Comparison of ENCODE assay signal across 1 cellular context in the genomic region with DNA sequence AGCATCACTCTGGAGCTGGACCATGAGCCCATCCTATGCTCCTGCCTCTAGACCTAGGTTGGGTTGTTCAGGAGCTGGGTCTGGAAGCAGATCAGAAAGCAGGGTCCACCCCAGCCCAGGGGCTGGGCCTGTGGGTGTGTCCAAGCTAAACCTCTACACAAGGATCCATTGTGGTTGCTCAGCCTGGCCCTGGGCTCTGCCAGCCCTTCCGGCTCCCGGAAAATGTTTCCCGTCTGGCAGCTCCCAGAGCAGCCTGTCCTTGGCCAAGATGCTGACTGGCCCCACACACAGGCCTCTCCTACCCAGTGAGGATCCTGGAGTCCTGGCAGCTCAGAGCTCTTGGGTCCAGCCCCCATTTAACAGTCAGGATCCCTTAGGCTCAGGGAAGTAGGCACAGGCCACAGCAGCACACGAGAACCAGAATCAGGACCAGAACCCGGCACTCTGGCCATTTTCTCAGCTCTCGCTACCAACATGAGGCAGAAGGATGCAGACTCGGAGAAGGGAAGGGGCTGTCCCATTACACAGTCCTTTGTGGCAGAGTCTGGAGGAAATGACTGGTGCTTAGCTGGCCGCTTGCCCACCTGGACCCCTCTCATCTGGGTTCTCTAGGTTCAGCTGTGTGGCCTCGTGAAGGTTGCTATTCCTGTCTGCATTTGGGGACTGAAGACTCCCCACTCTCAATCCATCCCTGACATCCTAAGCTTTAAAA.
TF ChIP-seq lines count a peak whose summit lies in the region.

No MANE protein-coding gene starts in this region.

TF ChIP-seq in HepG2, 621 proteins besides CTCF, POLR2A, EP300 and RAD21 (continued from another document):
- TF ChIP-seq RNF219 (CRISPR knock-in tag; IDR thresholded peaks at IDR 0.05) (no peak), TARDBP (CRISPR knock-in tag; IDR thresholded peaks at IDR 0.05) (0 out of 2 replicates have a peak, but pooled peaks have one; percentile 24)
